Comparison of ENCODE assay signal across 38 cellular contexts in genomic region chr7:72140566-72140965, GRCh38.
"Had no signal": no experiment of that assay in that cellular context is flagged by ENCODE, and none has a peak within 500 bp of the region (broad histone marks: within the 10 kb centered on the region; RNA-seq: fewer than 3 reads in every experiment).

No MANE protein-coding gene starts in this region.

- H3K27me3 ChIP-seq: ascending aorta, body of pancreas, brain microvascular endothelial cell, breast epithelium, cardiac muscle cell had no signal

- H3K36me3 ChIP-seq: ascending aorta, brain microvascular endothelial cell, breast epithelium, cardiac muscle cell had no signal

- H3K9me3 ChIP-seq: ascending aorta had no signal

- DNase-seq: activated effector memory CD4-positive, alpha-beta T cell treated with anti-CD3 and anti-CD28 coated beads, Interleukin-2, amount 50 U/mL, for 16 hours; activated effector memory CD4-positive, alpha-beta T cell treated with Interleukin-2 at 50 U/mL for 16 hours; activated gamma-delta T cell; activated gamma-delta T cell treated with Interleukin-2 at 50 U/mL for 16 hours; activated naive CD4-positive, alpha-beta T cell; activated naive CD4-positive, alpha-beta T cell treated with anti-CD3 and anti-CD28 coated beads for 36 hours; activated naive CD4-positive, alpha-beta T cell treated with anti-CD3 and anti-CD28 coated beads, Interleukin-2, amount 10 ng/mL, durations not matched to agents 7 days and 5 days; activated naive CD4-positive, alpha-beta T cell treated with anti-CD3 and anti-CD28 coated beads, Interleukin-2, amount 50 U/mL, for 16 hours; activated naive CD4-positive, alpha-beta T cell treated with Interleukin-2 at 50 U/mL for 16 hours; activated naive CD8-positive, alpha-beta T cell treated with anti-CD3 and anti-CD28 coated beads for 36 hours; activated naive CD8-positive, alpha-beta T cell treated with anti-CD3 and anti-CD28 coated beads, Interleukin-2, amount 10 ng/mL, durations not matched to agents 7 days and 5 days; activated naive CD8-positive, alpha-beta T cell treated with anti-CD3 and anti-CD28 coated beads, Interleukin-2, amount 50 U/mL, for 24 hours; activated T-cell treated with anti-CD3 and anti-CD28 coated beads for 4 hours; activated T-cell treated with anti-CD3 and anti-CD28 coated beads, Interleukin-2, amount 50 U/mL, for 1 hour; activated T-cell treated with anti-CD3 and anti-CD28 coated beads, Interleukin-2, amount 50 U/mL, for 24 hours; activated T-cell treated with anti-CD3 and anti-CD28 coated beads, Interleukin-2, amount 50 U/mL, for 4 hours; activated T-cell treated with anti-CD3 and anti-CD28 coated beads, Interleukin-2, amount 50 U/mL, for 48 hours; activated T-cell treated with anti-CD3 and anti-CD28 coated beads, Interleukin-2, amount 50 U/mL, for 72 hours; amniotic stem cell; amygdala; anterior cingulate cortex; aorta; body of pancreas; brain microvascular endothelial cell; caudate nucleus; central memory CD4-positive, alpha-beta T cell; cerebellar nuclear complex had no signal

- ATAC-seq: activated naive CD4-positive, alpha-beta T cell treated with anti-CD3 and anti-CD28 coated beads, Interleukin-2, amount 50 U/mL, for 72 hours; activated naive CD8-positive, alpha-beta T cell treated with anti-CD3 and anti-CD28 coated beads, Interleukin-2, amount 50 U/mL, for 24 hours; activated T-cell treated with anti-CD3 and anti-CD28 coated beads, Interleukin-2, amount 50 U/mL, for 4 hours; activated T-cell treated with anti-CD3 and anti-CD28 coated beads, Interleukin-2, amount 50 U/mL, for 72 hours; activated T-helper 17 cell treated with anti-CD3 and anti-CD28 coated beads, Interleukin-2, amount 50 U/mL, for 72 hours; body of pancreas had no signal

- H3K4me1 Mint-ChIP-seq: activated naive CD4-positive, alpha-beta T cell treated with anti-CD3 and anti-CD28 coated beads, Interleukin-2, amount 10 ng/mL, durations not matched to agents 7 days and 5 days; activated naive CD4-positive, alpha-beta T cell treated with anti-CD3 and anti-CD28 coated beads, Interleukin-2, amount 50 U/mL, for 24 hours; activated naive CD8-positive, alpha-beta T cell treated with anti-CD3 and anti-CD28 coated beads for 36 hours; activated naive CD8-positive, alpha-beta T cell treated with anti-CD3 and anti-CD28 coated beads, Interleukin-2, amount 10 ng/mL, durations not matched to agents 7 days and 5 days; activated naive CD8-positive, alpha-beta T cell treated with anti-CD3 and anti-CD28 coated beads, Interleukin-2, amount 50 U/mL, for 24 hours; activated T-helper 17 cell treated with anti-CD3 and anti-CD28 coated beads, Interleukin-2, amount 50 U/mL, for 72 hours; brain; central memory CD8-positive, alpha-beta T cell had no signal

- H3K4me1 ChIP-seq: ascending aorta, body of pancreas, breast epithelium had no signal

- H3K27ac Mint-ChIP-seq: activated naive CD4-positive, alpha-beta T cell treated with anti-CD3 and anti-CD28 coated beads for 36 hours; activated naive CD4-positive, alpha-beta T cell treated with anti-CD3 and anti-CD28 coated beads, Interleukin-2, amount 10 ng/mL, durations not matched to agents 7 days and 5 days; activated naive CD4-positive, alpha-beta T cell treated with anti-CD3 and anti-CD28 coated beads, Interleukin-2, amount 50 U/mL, for 24 hours; activated naive CD4-positive, alpha-beta T cell treated with anti-CD3 and anti-CD28 coated beads, Interleukin-2, amount 50 U/mL, for 72 hours; activated naive CD8-positive, alpha-beta T cell; activated naive CD8-positive, alpha-beta T cell treated with anti-CD3 and anti-CD28 coated beads for 36 hours; activated naive CD8-positive, alpha-beta T cell treated with anti-CD3 and anti-CD28 coated beads, Interleukin-2, amount 10 ng/mL, durations not matched to agents 7 days and 5 days; activated naive CD8-positive, alpha-beta T cell treated with anti-CD3 and anti-CD28 coated beads, Interleukin-2, amount 50 U/mL, for 24 hours; activated T-cell treated with anti-CD3 and anti-CD28 coated beads, Interleukin-2, amount 50 U/mL, for 24 hours; activated T-cell treated with anti-CD3 and anti-CD28 coated beads, Interleukin-2, amount 50 U/mL, for 72 hours; activated T-helper 1 cell treated with anti-CD3 and anti-CD28 coated beads, Interleukin-12 subunit alpha, Interleukin-12 subunit beta, Interleukin-2, Interleukin-4 antibody, amounts not matched to agents 30 ng/mL and 10 ng/mL and 1 ng/mL, durations not matched to agents 14 hours and 24 hours and 36 hours; activated T-helper 17 cell treated with anti-CD3 and anti-CD28 coated beads, Interleukin-2, amount 50 U/mL, for 72 hours; activated T-helper 2 cell treated with anti-CD3 and anti-CD28 coated beads, Interferon-gamma antibody, Interleukin-2, Interleukin-4, amounts not matched to agents 10 μg/mL and 5 μg/mL and 100 μg/mL, durations not matched to agents 14 hours and 24 hours and 36 hours; brain had no signal

- H3K27ac ChIP-seq: ascending aorta, body of pancreas, brain microvascular endothelial cell, breast epithelium, cardiac muscle cell had no signal

- H3K9me3 Mint-ChIP-seq: activated naive CD4-positive, alpha-beta T cell treated with anti-CD3 and anti-CD28 coated beads, Interleukin-2, amount 50 U/mL, for 24 hours had no signal

- H3K4me3 ChIP-seq: ascending aorta, body of pancreas, breast epithelium, cardiac muscle cell had no signal

- H3K27me3 Mint-ChIP-seq: activated naive CD4-positive, alpha-beta T cell treated with anti-CD3 and anti-CD28 coated beads, Interleukin-2, amount 10 ng/mL, durations not matched to agents 7 days and 5 days; activated naive CD8-positive, alpha-beta T cell; activated naive CD8-positive, alpha-beta T cell treated with anti-CD3 and anti-CD28 coated beads for 36 hours; activated naive CD8-positive, alpha-beta T cell treated with anti-CD3 and anti-CD28 coated beads, Interleukin-2, amount 10 ng/mL, durations not matched to agents 7 days and 5 days; activated naive CD8-positive, alpha-beta T cell treated with anti-CD3 and anti-CD28 coated beads, Interleukin-2, amount 50 U/mL, for 24 hours; activated T-cell treated with anti-CD3 and anti-CD28 coated beads, Interleukin-2, amount 50 U/mL, for 24 hours; activated T-helper 17 cell treated with anti-CD3 and anti-CD28 coated beads, Interleukin-2, amount 50 U/mL, for 72 hours; central memory CD8-positive, alpha-beta T cell had no signal

- H3K36me3 Mint-ChIP-seq: activated naive CD4-positive, alpha-beta T cell treated with anti-CD3 and anti-CD28 coated beads, Interleukin-2, amount 10 ng/mL, durations not matched to agents 7 days and 5 days; activated naive CD4-positive, alpha-beta T cell treated with anti-CD3 and anti-CD28 coated beads, Interleukin-2, amount 50 U/mL, for 24 hours; activated naive CD8-positive, alpha-beta T cell; activated naive CD8-positive, alpha-beta T cell treated with anti-CD3 and anti-CD28 coated beads for 36 hours; activated naive CD8-positive, alpha-beta T cell treated with anti-CD3 and anti-CD28 coated beads, Interleukin-2, amount 10 ng/mL, durations not matched to agents 7 days and 5 days; brain had no signal

- H3K4me3 Mint-ChIP-seq: activated naive CD4-positive, alpha-beta T cell treated with anti-CD3 and anti-CD28 coated beads for 36 hours; activated naive CD4-positive, alpha-beta T cell treated with anti-CD3 and anti-CD28 coated beads, Interleukin-2, amount 10 ng/mL, durations not matched to agents 7 days and 5 days; activated naive CD4-positive, alpha-beta T cell treated with anti-CD3 and anti-CD28 coated beads, Interleukin-2, amount 50 U/mL, for 24 hours; activated naive CD8-positive, alpha-beta T cell; activated naive CD8-positive, alpha-beta T cell treated with anti-CD3 and anti-CD28 coated beads for 36 hours; activated naive CD8-positive, alpha-beta T cell treated with anti-CD3 and anti-CD28 coated beads, Interleukin-2, amount 10 ng/mL, durations not matched to agents 7 days and 5 days; activated naive CD8-positive, alpha-beta T cell treated with anti-CD3 and anti-CD28 coated beads, Interleukin-2, amount 50 U/mL, for 24 hours; activated T-cell treated with anti-CD3 and anti-CD28 coated beads, Interleukin-2, amount 50 U/mL, for 24 hours; activated T-cell treated with anti-CD3 and anti-CD28 coated beads, Interleukin-2, amount 50 U/mL, for 4 hours; activated T-cell treated with anti-CD3 and anti-CD28 coated beads, Interleukin-2, amount 50 U/mL, for 72 hours; activated T-helper 1 cell treated with anti-CD3 and anti-CD28 coated beads, Interleukin-12 subunit alpha, Interleukin-12 subunit beta, Interleukin-2, Interleukin-4 antibody, amounts not matched to agents 30 ng/mL and 10 ng/mL and 1 ng/mL, durations not matched to agents 14 hours and 24 hours and 36 hours; activated T-helper 17 cell treated with anti-CD3 and anti-CD28 coated beads, Interleukin-2, amount 50 U/mL, for 72 hours; brain; central memory CD8-positive, alpha-beta T cell had no signal
